ENCODE assay signal across 11 cellular contexts in the genomic region with DNA sequence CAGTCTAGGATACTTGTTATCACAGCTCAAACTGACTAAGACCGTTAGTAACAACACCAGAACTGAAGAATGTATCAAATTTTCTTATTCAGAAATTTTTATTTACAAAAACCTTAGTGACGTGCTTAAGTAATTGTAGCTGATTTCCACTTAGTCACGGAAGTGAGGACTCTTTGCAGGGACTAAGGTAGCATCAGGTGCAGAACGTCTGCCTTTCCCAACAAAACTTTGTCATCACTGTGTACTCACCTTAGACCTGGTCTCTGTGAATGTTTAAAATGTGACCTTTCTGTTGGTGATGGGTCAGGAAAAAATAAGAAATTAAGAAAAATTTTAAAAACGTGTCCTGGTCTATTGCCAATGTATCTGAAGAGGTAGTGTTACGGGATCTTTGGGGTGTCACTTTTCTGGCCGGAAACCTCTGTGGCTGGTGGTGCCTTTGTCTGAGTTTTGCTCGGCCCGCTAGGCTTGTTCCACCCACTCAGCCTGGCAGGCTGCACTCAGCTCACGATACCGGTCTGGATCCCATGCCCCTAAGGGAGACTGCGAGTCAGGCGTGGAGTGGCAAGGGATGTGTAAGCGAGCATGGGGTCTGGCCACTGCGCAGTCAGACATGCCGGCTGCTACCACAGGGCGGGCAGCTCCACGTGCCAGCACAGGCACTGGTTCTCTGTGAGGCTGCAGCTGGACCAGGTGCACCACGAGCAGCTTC. TPM values are rescaled to one million over a fixed set of nuclear protein-coding genes. Genes with fewer than 3 reads are reported as not detected.
DNase-seq lines count a peak whose midpoint lies in the region; ATAC-seq and TF ChIP-seq lines count a peak whose summit lies in the region.
"Had no signal": no experiment of that assay in that cellular context is flagged by ENCODE, and none has a peak within 500 bp of the region (broad histone marks: within the 10 kb centered on the region; RNA-seq: fewer than 3 reads in every experiment).

No MANE protein-coding gene starts in this region.

- no peak overlapping the region for H3K4ac ChIP-seq in neuronal stem cell (ENCODE audit: low read length)

- no peak overlapping the region for H3K9ac ChIP-seq in neuronal stem cell (ENCODE audit: low read depth, low read length, poor library complexity)

- H3K27me3 ChIP-seq in neuronal stem cell (ENCODE audit: control insufficient read depth in 3 of 3, insufficient read depth in 3 of 3, low read depth in 1 of 3, low read length in 3 of 3) = no peaks in the 10 kb centered on the region
- H3K27me3 ChIP-seq: ascending aorta had no signal

- H3K27ac Mint-ChIP-seq in activated naive CD8-positive, alpha-beta T cell treated with anti-CD3 and anti-CD28 coated beads, Interleukin-2, amount 10 ng/mL, durations not matched to agents 7 days and 5 days = peak overlapping the region; percentile 99
- peak overlapping the region; percentile 12 for H3K27ac Mint-ChIP-seq in type B pancreatic cell

- no CpG with 5 or more reads among the region's 19 CpGs for WGBS in neuronal stem cell (ENCODE audit: extremely low coverage in 2 of 2, insufficient read length in 2 of 2, insufficient replicate concordance in 1 of 2), 2 donors

- H3K4me3 Mint-ChIP-seq in activated naive CD8-positive, alpha-beta T cell treated with anti-CD3 and anti-CD28 coated beads, Interleukin-2, amount 10 ng/mL, durations not matched to agents 7 days and 5 days = peak overlapping the region; percentile 91
- H3K4me3 Mint-ChIP-seq in type B pancreatic cell = no peak overlapping the region

- H3K27me3 Mint-ChIP-seq in activated naive CD8-positive, alpha-beta T cell treated with anti-CD3 and anti-CD28 coated beads, Interleukin-2, amount 10 ng/mL, durations not matched to agents 7 days and 5 days = no peaks in the 10 kb centered on the region
- no peaks in the 10 kb centered on the region for H3K27me3 Mint-ChIP-seq in type B pancreatic cell

- no peak overlapping the region for H2AFZ ChIP-seq in neuronal stem cell (ENCODE audit: low read length)

- no peak overlapping the region for H2AK5ac ChIP-seq in neuronal stem cell (ENCODE audit: low read depth, low read length)

- TF ChIP-seq CTCF in type B pancreatic cell (conservative IDR thresholded peaks at IDR 0.05) = no peak

- H3K79me1 ChIP-seq in neuronal stem cell (ENCODE audit: low read depth, low read length) = no peaks in the 10 kb centered on the region

- no peaks in the 10 kb centered on the region for H3K36me3 ChIP-seq in neuronal stem cell (replicated peaks in 1 of 2; ENCODE audit: control insufficient read depth in 2 of 2, insufficient read depth in 2 of 2, low read length in 2 of 2)
- H3K36me3 ChIP-seq: ascending aorta had no signal

- H4K8ac ChIP-seq in neuronal stem cell (ENCODE audit: low read depth, low read length) = no peak overlapping the region

- H3K27ac ChIP-seq in neuronal stem cell (replicated peaks; ENCODE audit: low read length) = no peak overlapping the region
- H3K27ac ChIP-seq: 22Rv1, ascending aorta had no signal

- no peak overlapping the region for H3K4me2 ChIP-seq in neuronal stem cell (ENCODE audit: insufficient read depth, low read length, poor library complexity, severe bottlenecking)

- ATAC-seq in activated naive CD8-positive, alpha-beta T cell treated with anti-CD3 and anti-CD28 coated beads, Interleukin-2, amount 10 ng/mL, durations not matched to agents 7 days and 5 days (ENCODE audit: low read depth) = peak; percentile 20

- no peak overlapping the region for H2BK15ac ChIP-seq in neuronal stem cell (ENCODE audit: low read length)

- no peak overlapping the region for H2BK5ac ChIP-seq in neuronal stem cell (ENCODE audit: low read length)

- no peak overlapping the region for H3K4me3 ChIP-seq in neuronal stem cell (ENCODE audit: low read length in 2 of 2)
- H3K4me3 ChIP-seq: ascending aorta had no signal

- H4K91ac ChIP-seq in neuronal stem cell (ENCODE audit: low read depth, low read length, poor library complexity) = no peak overlapping the region

- H3K4me1 Mint-ChIP-seq in activated naive CD8-positive, alpha-beta T cell treated with anti-CD3 and anti-CD28 coated beads, Interleukin-2, amount 10 ng/mL, durations not matched to agents 7 days and 5 days = peaks cover 75% of the 10 kb centered on the region
- peaks cover 7% of the 10 kb centered on the region for H3K4me1 Mint-ChIP-seq in type B pancreatic cell (ENCODE audit: unreplicated experiment)

- POLR2A ChIA-PET in activated naive CD8-positive, alpha-beta T cell treated with anti-CD3 and anti-CD28 coated beads, Interleukin-2, amount 10 ng/mL, durations not matched to agents 7 days and 5 days (lab: Charles Lee) = interaction anchor here (0.9 to 6.8 kb wide), 14 partner anchors 9 to 544 kb away, joined by 3 to 98 read pairs (median 4); partner anchors contain the start of genes GBP1, LRRC8B and LRRC8C

- peaks cover 1% of the 10 kb centered on the region for H3K36me3 Mint-ChIP-seq in activated naive CD8-positive, alpha-beta T cell treated with anti-CD3 and anti-CD28 coated beads, Interleukin-2, amount 10 ng/mL, durations not matched to agents 7 days and 5 days
- no peaks in the 10 kb centered on the region for H3K36me3 Mint-ChIP-seq in type B pancreatic cell

- H3K9me3 Mint-ChIP-seq in activated naive CD8-positive, alpha-beta T cell treated with anti-CD3 and anti-CD28 coated beads, Interleukin-2, amount 10 ng/mL, durations not matched to agents 7 days and 5 days = no peaks in the 10 kb centered on the region
- H3K9me3 Mint-ChIP-seq in type B pancreatic cell = no peaks in the 10 kb centered on the region

- no peaks in the 10 kb centered on the region for H3K9me3 ChIP-seq in neuronal stem cell (replicated peaks in 1 of 2; ENCODE audit: control insufficient read depth in 2 of 2, insufficient read depth in 1 of 2, low read depth in 1 of 2, low read length in 2 of 2)
- H3K9me3 ChIP-seq: ascending aorta had no signal

- peak overlapping the region; percentile 62 for H3K18ac ChIP-seq in neuronal stem cell (ENCODE audit: low read length)

- no peaks in the 10 kb centered on the region for H3K4me1 ChIP-seq in neuronal stem cell (ENCODE audit: control insufficient read depth in 2 of 2, insufficient read depth in 1 of 2, low read depth in 1 of 2, low read length in 2 of 2)
- H3K4me1 ChIP-seq: ascending aorta had no signal

- no peak overlapping the region for H2BK12ac ChIP-seq in neuronal stem cell (ENCODE audit: low read length)

- peak overlapping the region; percentile 2 for H3K14ac ChIP-seq in neuronal stem cell (ENCODE audit: low read length)

- peak; percentile 37 for DNase-seq in DMS 273 (lab: John Stamatoyannopoulos, UW; ENCODE audit: unreplicated experiment)
- no peak for DNase-seq in DMS 273 treated with DMSO at 0.1 percent for 48 hours (lab: John Stamatoyannopoulos, UW)
- peak; percentile 72 for DNase-seq in activated naive CD8-positive, alpha-beta T cell treated with anti-CD3 and anti-CD28 coated beads, Interleukin-2, amount 10 ng/mL, durations not matched to agents 7 days and 5 days
- no peak for DNase-seq in neuronal stem cell (ENCODE audit: low spot score)
- DNase-seq in type B pancreatic cell (ENCODE audit: extremely low spot score, unreplicated experiment) = no peak
- no peak for DNase-seq in ureter (ENCODE audit: low spot score)
- DNase-seq in inferior parietal cortex (ENCODE audit: extremely low spot score) = no peak
- no peak for DNase-seq in NCI-H524 treated with DMSO at 0.1 percent for 48 hours (lab: John Stamatoyannopoulos, UW)
- DNase-seq: NCI-H1048 had no signal

- peak overlapping the region; percentile 90 for H3K23ac ChIP-seq in neuronal stem cell (ENCODE audit: low read depth, low read length, poor library complexity)

- no peak overlapping the region for H2BK120ac ChIP-seq in neuronal stem cell (ENCODE audit: low read depth, low read length)

RNA-seq across cellular contexts. Expression of gene LRRC8C, which starts 24.1 kb away (rescaled TPM):
- total RNA-seq in activated naive CD8-positive, alpha-beta T cell treated with anti-CD3 and anti-CD28 coated beads, Interleukin-2, amount 10 ng/mL, durations not matched to agents 7 days and 5 days = 10 to 100 TPM; 38.2 to 41.8 TPM
- polyA plus RNA-seq in neuronal stem cell (2013, experiment 1 of 2) = 4.1 TPM
- polyA plus RNA-seq in neuronal stem cell (2013, experiment 2 of 2) = 4.5 TPM
- 1.00 and 5.2 TPM in 2 replicates for total RNA-seq in type B pancreatic cell (ENCODE audit: low replicate concordance)
- total RNA-seq in ureter = 10.1 TPM

Comparison
In these comparisons a context has a peak if more than half of its experiments do, and no peak if none do; other contexts are left out.
1. DNase-seq: peak in DMS 273 (single experiment) and activated naive CD8-positive, alpha-beta T cell treated with anti-CD3 and anti-CD28 coated beads, Interleukin-2, amount 10 ng/mL, durations not matched to agents 7 days and 5 days (single experiment); none in DMS 273 treated with DMSO at 0.1 percent for 48 hours (single experiment), neuronal stem cell (single experiment), type B pancreatic cell (single experiment), ureter (single experiment), inferior parietal cortex (single experiment) and NCI-H524 treated with DMSO at 0.1 percent for 48 hours (single experiment).